Comparison of ENCODE assay signal across 23 cellular contexts in the genomic region with DNA sequence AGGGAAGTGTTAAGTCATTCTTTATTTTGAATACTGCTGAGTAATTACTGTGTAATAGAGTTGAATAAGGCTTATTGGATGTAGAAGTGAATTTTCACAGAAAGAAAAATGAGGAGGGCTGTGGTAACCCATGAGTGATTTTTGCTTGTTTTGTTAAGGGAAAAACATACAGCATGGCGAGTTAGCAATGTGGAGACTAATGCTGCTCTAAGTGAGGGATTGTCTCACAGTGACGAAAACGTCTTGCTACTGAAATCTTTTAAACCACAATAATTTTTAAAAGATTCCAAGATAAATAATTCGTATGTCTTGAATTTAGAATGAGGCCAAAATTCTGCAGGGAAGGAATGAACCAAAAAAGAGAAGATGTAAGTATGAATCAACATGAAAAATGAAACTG. TPM values are rescaled to one million over a fixed set of nuclear protein-coding genes. Genes with fewer than 3 reads are reported as not detected.
DNase-seq lines count a peak whose midpoint lies in the region; ATAC-seq and TF ChIP-seq lines count a peak whose summit lies in the region.
"Had no signal": no experiment of that assay in that cellular context is flagged by ENCODE, and none has a peak within 500 bp of the region (broad histone marks: within the 10 kb centered on the region; RNA-seq: fewer than 3 reads in every experiment).

No MANE protein-coding gene starts in this region.

- peaks cover 16% of the 10 kb centered on the region for H3K4me1 Mint-ChIP-seq in MCF 10A (ENCODE audit: insufficient read depth, unreplicated experiment)
- H3K4me1 Mint-ChIP-seq: central memory CD8-positive, alpha-beta T cell; neural progenitor cell had no signal

- peak; percentile 65 for DNase-seq in MCF 10A (ENCODE audit: unreplicated experiment)
- DNase-seq in breast epithelium (ENCODE audit: low spot score in 2 of 2), result no peak
- DNase-seq in brain microvascular endothelial cell, result peak; percentile 90
- peak; percentile 62 for DNase-seq in glomerular visceral epithelial cell (ENCODE audit: extremely low spot score)
- DNase-seq in MV-4-11 (lab: John Stamatoyannopoulos, UW), result no peak
- DNase-seq: 8988T; activated T-cell treated with anti-CD3 and anti-CD28 coated beads, Interleukin-2, amount 50 U/mL, for 48 hours; CD4-positive, alpha-beta T cell; DMS79; effector memory CD4-positive, alpha-beta T cell; left lung; NCI-H1092 treated with DMSO at 0.1 percent for 48 hours; PC-9; SJCRH30; testis had no signal

- intact Hi-C loops in MCF 10A (cut with micrococcal nuclease) (no loop called here), breast epithelium (cut with DNase I; ENCODE audit: low total_unique reads) (no loop called here)

- H3K27ac ChIP-seq in breast epithelium, result no peak overlapping the region
- H3K27ac ChIP-seq in brain microvascular endothelial cell, result peak overlapping the region; percentile 74
- H3K27ac ChIP-seq: left lung, neural progenitor cell, PC-9, SJCRH30, testis had no signal

- POLR2A ChIA-PET in MCF 10A (lab: Yijun Ruan, JAX), result no interaction called here

- in situ Hi-C loops in brain microvascular endothelial cell (cut with HindIII; ENCODE audit: low pct_ligation_motif_present, low sequenced_read_pairs), result no loop called here

- H3K27me3 ChIP-seq in breast epithelium (no peaks in the 10 kb centered on the region), brain microvascular endothelial cell (replicated peaks) (no peaks in the 10 kb centered on the region)
- H3K27me3 ChIP-seq: left lung, neural progenitor cell, SJCRH30, testis had no signal

- no peak overlapping the region for H3K4me3 ChIP-seq in breast epithelium
- peak overlapping the region; percentile 16 for H3K4me3 ChIP-seq in brain microvascular endothelial cell (ENCODE audit: low read depth, low read length)
- H3K4me3 ChIP-seq: K562, left lung, mucosa of descending colon, neural progenitor cell, PC-9, SJCRH30, testis had no signal

- H3K9me3 Mint-ChIP-seq in MCF 10A (ENCODE audit: unreplicated experiment), result no peaks in the 10 kb centered on the region
- H3K9me3 Mint-ChIP-seq: CD4-positive, alpha-beta T cell; central memory CD8-positive, alpha-beta T cell; neural progenitor cell had no signal

- TF ChIP-seq POLR2A in breast epithelium (IDR thresholded peaks at IDR 0.05), result no peak

- peak overlapping the region; percentile 49 for H3K4me3 Mint-ChIP-seq in MCF 10A (ENCODE audit: unreplicated experiment)
- H3K4me3 Mint-ChIP-seq: activated naive CD8-positive, alpha-beta T cell; CD4-positive, alpha-beta T cell; central memory CD8-positive, alpha-beta T cell; neural progenitor cell had no signal

- ATAC-seq in HG02938 (IDR thresholded peaks at IDR 0.05; ENCODE audit: unreplicated experiment), result no peak
- ATAC-seq in GM18517 (IDR thresholded peaks at IDR 0.05; ENCODE audit: unreplicated experiment), result no peak
- no peak for ATAC-seq in GM18858 (IDR thresholded peaks at IDR 0.05; ENCODE audit: unreplicated experiment)
- ATAC-seq: K562, left lung had no signal

- H3K4me1 ChIP-seq in breast epithelium, result no peaks in the 10 kb centered on the region
- H3K4me1 ChIP-seq: left lung, neural progenitor cell, SJCRH30, testis had no signal

- no peak for TF ChIP-seq CTCF in MCF 10A (IDR thresholded peaks at IDR 0.05; ENCODE audit: unreplicated experiment)
- no peak for TF ChIP-seq CTCF in breast epithelium (IDR thresholded peaks at IDR 0.05)
- TF ChIP-seq CTCF in brain microvascular endothelial cell (IDR thresholded peaks at IDR 0.05; ENCODE audit: low read depth, low read length, missing control alignments), result no peak

- H3K36me3 ChIP-seq in breast epithelium (no peaks in the 10 kb centered on the region), brain microvascular endothelial cell (replicated peaks) (no peaks in the 10 kb centered on the region)
- H3K36me3 ChIP-seq: left lung, neural progenitor cell, SJCRH30 had no signal

- CTCF ChIA-PET in MCF 10A (lab: Yijun Ruan, JAX), result interaction anchor here (0.6 to 2.0 kb wide), 2 partner anchors 15 to 90 kb away, joined by 3 to 9 read pairs; no protein-coding TSS in a partner anchor

- H3K9me3 ChIP-seq in breast epithelium, result no peaks in the 10 kb centered on the region
- H3K9me3 ChIP-seq: left lung, mucosa of descending colon, SJCRH30, testis had no signal

- H3K36me3 Mint-ChIP-seq in MCF 10A (ENCODE audit: insufficient read depth, unreplicated experiment), result no peaks in the 10 kb centered on the region
- H3K36me3 Mint-ChIP-seq: activated naive CD8-positive, alpha-beta T cell; neural progenitor cell had no signal

- H3K27me3 Mint-ChIP-seq in MCF 10A (ENCODE audit: insufficient read depth, unreplicated experiment), result no peaks in the 10 kb centered on the region
- H3K27me3 Mint-ChIP-seq: CD4-positive, alpha-beta T cell; central memory CD8-positive, alpha-beta T cell had no signal

- H3K27ac Mint-ChIP-seq in MCF 10A (ENCODE audit: low read depth, unreplicated experiment), result peak overlapping the region; percentile 57
- H3K27ac Mint-ChIP-seq: activated naive CD8-positive, alpha-beta T cell; CD4-positive, alpha-beta T cell; neural progenitor cell had no signal

- no TSS peak for BruUV-seq in MCF 10A (replicated peaks; lab: Mats Ljungman, UMichigan)

RNA-seq across cellular contexts. Expression of a gene that starts 16.2 kb away (rescaled TPM):
- total RNA-seq in MCF 10A (2022) (2.1 and 3.8 TPM in 2 replicates), breast epithelium (10 to 100 TPM in 1 of 3 donors, 1 to 10 TPM in 2; 5.6 to 13.3 (median 7.4) TPM)
- total RNA-seq: CD4-positive, alpha-beta T cell; SJCRH30 had no signal

Comparison
In these comparisons a context has a peak if more than half of its experiments do, and no peak if none do; other contexts are left out.
1. DNase-seq: peak in MCF 10A (single experiment), brain microvascular endothelial cell (single experiment) and glomerular visceral epithelial cell (single experiment); none in breast epithelium (0 of 2) and MV-4-11 (single experiment).